In the genomic region with DNA sequence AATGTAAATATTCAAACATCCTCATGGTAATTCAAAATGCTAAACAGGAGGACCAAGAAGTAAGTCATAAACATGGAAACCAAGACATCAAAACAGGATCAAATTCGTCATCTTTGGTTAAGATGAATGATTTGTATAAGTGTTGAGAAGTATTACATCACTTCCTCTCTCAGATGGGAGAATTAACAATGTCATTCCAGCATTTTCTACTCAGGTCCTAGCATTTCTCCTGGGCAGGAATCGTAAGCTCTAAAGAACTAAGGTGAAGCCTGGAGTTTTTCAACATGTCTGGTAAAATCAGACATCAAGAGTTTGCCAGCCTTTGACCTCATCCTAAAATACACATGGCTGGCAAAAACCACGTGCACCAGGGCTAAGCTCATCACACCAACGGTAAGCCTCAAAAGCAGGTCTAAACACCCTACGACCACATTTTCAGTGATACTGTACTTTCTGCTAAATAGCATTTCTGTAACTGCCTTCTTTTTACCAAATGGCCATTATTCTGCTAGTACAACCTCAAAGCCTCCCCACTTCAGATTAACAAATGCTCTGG, we compare ENCODE assay signal across 1 cellular context.
TF ChIP-seq lines count a peak whose summit lies in the region.

No MANE protein-coding gene starts in this region.

TF ChIP-seq in GM12878, 131 proteins besides CTCF, POLR2A, EP300 and RAD21:
- TF ChIP-seq CREB1 (IDR thresholded peaks at IDR 0.05; ENCODE audit: low read depth): peak; percentile 52
- no peak for TF ChIP-seq HCFC1 (IDR thresholded peaks at IDR 0.05; ENCODE audit: low read length)
- 0 out of 2 replicates have a peak, but pooled peaks have one; percentile 18 for TF ChIP-seq CREM (IDR thresholded peaks at IDR 0.05; ENCODE audit: low read depth)
- no peak for TF ChIP-seq STAT1 (conservative IDR thresholded peaks at IDR 0.05)
